Comparison of ENCODE assay signal across 22 cellular contexts in genomic region chr20:49751397-49751735, GRCh38. TPM values are rescaled to one million over a fixed set of nuclear protein-coding genes. Genes with fewer than 3 reads are reported as not detected.
A peak's percentile ranks its signal among the peaks of the same experiment; 100 is the strongest.
DNase-seq lines count a peak whose midpoint lies in the region; ATAC-seq and TF ChIP-seq lines count a peak whose summit lies in the region.
"Had no signal": no experiment of that assay in that cellular context is flagged by ENCODE, and none has a peak within 500 bp of the region (broad histone marks: within the 10 kb centered on the region; RNA-seq: fewer than 3 reads in every experiment).

No MANE protein-coding gene starts in this region.

- H3K27me3 Mint-ChIP-seq in CD8-positive, alpha-beta memory T cell = peaks cover 0 to 7% of the 10 kb centered on the region in 2 donors
- no peaks in the 10 kb centered on the region for H3K27me3 Mint-ChIP-seq in IgD-negative memory B cell
- peaks cover under 1% of the 10 kb centered on the region for H3K27me3 Mint-ChIP-seq in dendritic cell treated with granulocyte-macrophage colony-stimulating factor and Interleukin-4, amounts not matched to agents 40 ng/mL and 50 ng/mL, for 4 days

- H3K27ac ChIP-seq in CD8-positive, alpha-beta memory T cell (ENCODE audit: low read depth, low read length) = no peak overlapping the region
- peak overlapping the region; percentile 48 to 79 (median 68) for H3K27ac ChIP-seq in gastrocnemius medialis
- H3K27ac ChIP-seq: C4-2B, cardiac muscle cell had no signal

- H3K4me3 ChIP-seq in CD8-positive, alpha-beta memory T cell (ENCODE audit: low read length) = no peak overlapping the region
- H3K4me3 ChIP-seq in gastrocnemius medialis = no peak overlapping the region
- H3K4me3 ChIP-seq: cardiac muscle cell, lung, skin epidermis had no signal

- peaks cover 8 to 11% (median 10%) of the 10 kb centered on the region in 3 donors for H3K4me1 Mint-ChIP-seq in CD8-positive, alpha-beta memory T cell
- H3K4me1 Mint-ChIP-seq in IgD-negative memory B cell = peaks cover 10 to 14% (median 10%) of the 10 kb centered on the region in 3 donors
- peaks cover 29% of the 10 kb centered on the region for H3K4me1 Mint-ChIP-seq in dendritic cell treated with granulocyte-macrophage colony-stimulating factor and Interleukin-4, amounts not matched to agents 40 ng/mL and 50 ng/mL, for 4 days (ENCODE audit: low read depth)

- CTCF ChIA-PET in CD8-positive, alpha-beta memory T cell (lab: Charles Lee) = no interaction called here

- ATAC-seq in gastrocnemius medialis (no peak), HG03442 (IDR thresholded peaks at IDR 0.05; ENCODE audit: unreplicated experiment) (no peak), HG03460 (IDR thresholded peaks at IDR 0.05; ENCODE audit: unreplicated experiment) (no peak)

- intact Hi-C loops in dendritic cell treated with granulocyte-macrophage colony-stimulating factor and Interleukin-4, amounts not matched to agents 40 ng/mL and 50 ng/mL, for 4 days (cut with micrococcal nuclease) = no loop called here
- intact Hi-C loops in gastrocnemius medialis (cut with DNase I; ENCODE audit: low total_unique reads) = no loop called here

- POLR2A ChIA-PET in CD8-positive, alpha-beta memory T cell (lab: Charles Lee) = no interaction called here

- DNase-seq in CD8-positive, alpha-beta memory T cell = no peak
- DNase-seq in gastrocnemius medialis = no peak
- no peak for DNase-seq in activated CD4-positive, alpha-beta T cell treated with anti-CD3 and anti-CD28 coated beads, Interleukin-2, amount 50 U/mL, for 4 hours
- no peak for DNase-seq in NK-92 treated with Interleukin-12 subunit alpha and Interleukin-12 subunit beta, amount 100 ng/mL, for 24 hours (lab: John Stamatoyannopoulos, UW)
- DNase-seq: ACHN; activated CD8-positive, alpha-beta memory T cell treated with anti-CD3 and anti-CD28 coated beads for 24 hours; activated T-cell treated with anti-CD3 and anti-CD28 coated beads, Interleukin-2, amount 50 U/mL, for 48 hours; anterior cingulate cortex; GOT3; Kasumi-1; kidney glomerular epithelial cell; NCI-H1092 treated with DMSO at 0.1 percent for 48 hours; NCI-H187 treated with DMSO at 0.1 percent for 48 hours; NCI-H526 treated with DMSO at 0.1 percent for 48 hours had no signal

- H3K36me3 Mint-ChIP-seq in CD8-positive, alpha-beta memory T cell = no peaks in the 10 kb centered on the region
- H3K36me3 Mint-ChIP-seq in IgD-negative memory B cell = no peaks in the 10 kb centered on the region
- no peaks in the 10 kb centered on the region for H3K36me3 Mint-ChIP-seq in dendritic cell treated with granulocyte-macrophage colony-stimulating factor and Interleukin-4, amounts not matched to agents 40 ng/mL and 50 ng/mL, for 4 days (ENCODE audit: low read depth)

- peak overlapping the region in 6 of 8 donors; percentile 7 to 68 (median 21) for H3K27ac Mint-ChIP-seq in CD8-positive, alpha-beta memory T cell
- peak overlapping the region; percentile 20 to 91 (median 54) for H3K27ac Mint-ChIP-seq in IgD-negative memory B cell
- peak overlapping the region; percentile 71 for H3K27ac Mint-ChIP-seq in dendritic cell treated with granulocyte-macrophage colony-stimulating factor and Interleukin-4, amounts not matched to agents 40 ng/mL and 50 ng/mL, for 4 days

- in situ Hi-C loops in gastrocnemius medialis (cut with MboI; ENCODE audit: low sequenced_read_pairs in 4 of 4) = no loop called here

- H3K36me3 ChIP-seq in CD8-positive, alpha-beta memory T cell (ENCODE audit: insufficient read depth, low read length) = no peaks in the 10 kb centered on the region
- H3K36me3 ChIP-seq in gastrocnemius medialis = no peaks in the 10 kb centered on the region
- H3K36me3 ChIP-seq: cardiac muscle cell had no signal

- no peak for TF ChIP-seq CTCF in gastrocnemius medialis (IDR thresholded peaks at IDR 0.05 in 4 of 5, conservative IDR thresholded peaks at IDR 0.05 in 1 of 5)

- no peaks in the 10 kb centered on the region for H3K9me3 ChIP-seq in CD8-positive, alpha-beta memory T cell (ENCODE audit: low read length)
- no peaks in the 10 kb centered on the region for H3K9me3 ChIP-seq in gastrocnemius medialis

- H3K4me3 Mint-ChIP-seq in CD8-positive, alpha-beta memory T cell = peak overlapping the region in 2 of 7 donors; percentile 19 to 42
- H3K4me3 Mint-ChIP-seq in IgD-negative memory B cell = peak overlapping the region in 2 of 4 donors; percentile 72 to 73
- H3K4me3 Mint-ChIP-seq in dendritic cell treated with granulocyte-macrophage colony-stimulating factor and Interleukin-4, amounts not matched to agents 40 ng/mL and 50 ng/mL, for 4 days = no peak overlapping the region

- H3K27me3 ChIP-seq in CD8-positive, alpha-beta memory T cell (ENCODE audit: insufficient read depth, low read length, poor library complexity, severe bottlenecking) = no peaks in the 10 kb centered on the region
- H3K27me3 ChIP-seq in gastrocnemius medialis = no peaks in the 10 kb centered on the region
- H3K27me3 ChIP-seq: cardiac muscle cell had no signal

- TF ChIP-seq POLR2A in gastrocnemius medialis (IDR thresholded peaks at IDR 0.05) = no peak

- no peaks in the 10 kb centered on the region for H3K9me3 Mint-ChIP-seq in CD8-positive, alpha-beta memory T cell
- H3K9me3 Mint-ChIP-seq in IgD-negative memory B cell = no peaks in the 10 kb centered on the region
- no peaks in the 10 kb centered on the region for H3K9me3 Mint-ChIP-seq in dendritic cell treated with granulocyte-macrophage colony-stimulating factor and Interleukin-4, amounts not matched to agents 40 ng/mL and 50 ng/mL, for 4 days

- peaks cover 5% of the 10 kb centered on the region for H3K4me1 ChIP-seq in CD8-positive, alpha-beta memory T cell (ENCODE audit: insufficient read depth, low read length)
- H3K4me1 ChIP-seq in gastrocnemius medialis = peaks cover 32 to 54% of the 10 kb centered on the region in 2 donors

RNA-seq across cellular contexts. Expression of gene B4GALT5, which starts 37.7 kb away (rescaled TPM):
- 10 to 100 TPM; 37.5 to 39.1 TPM for total RNA-seq in CD8-positive, alpha-beta memory T cell
- 2.0 TPM for polyA plus RNA-seq in CD8-positive, alpha-beta memory T cell
- polyA plus RNA-seq in IgD-negative memory B cell = 0.48 TPM
- 10 to 100 TPM; 27.6 to 75.2 (median 56.4) TPM for total RNA-seq in gastrocnemius medialis

Comparison
In these comparisons a context has a peak if more than half of its experiments do, and no peak if none do; other contexts are left out.
1. H3K27ac Mint-ChIP-seq: peak in every context shown above with its lines; median percentile 71 in dendritic cell treated with granulocyte-macrophage colony-stimulating factor and Interleukin-4, amounts not matched to agents 40 ng/mL and 50 ng/mL, for 4 days; 54 in IgD-negative memory B cell; 21 in CD8-positive, alpha-beta memory T cell.